ENCODE assay signal across 8 cellular contexts in the genomic region with DNA sequence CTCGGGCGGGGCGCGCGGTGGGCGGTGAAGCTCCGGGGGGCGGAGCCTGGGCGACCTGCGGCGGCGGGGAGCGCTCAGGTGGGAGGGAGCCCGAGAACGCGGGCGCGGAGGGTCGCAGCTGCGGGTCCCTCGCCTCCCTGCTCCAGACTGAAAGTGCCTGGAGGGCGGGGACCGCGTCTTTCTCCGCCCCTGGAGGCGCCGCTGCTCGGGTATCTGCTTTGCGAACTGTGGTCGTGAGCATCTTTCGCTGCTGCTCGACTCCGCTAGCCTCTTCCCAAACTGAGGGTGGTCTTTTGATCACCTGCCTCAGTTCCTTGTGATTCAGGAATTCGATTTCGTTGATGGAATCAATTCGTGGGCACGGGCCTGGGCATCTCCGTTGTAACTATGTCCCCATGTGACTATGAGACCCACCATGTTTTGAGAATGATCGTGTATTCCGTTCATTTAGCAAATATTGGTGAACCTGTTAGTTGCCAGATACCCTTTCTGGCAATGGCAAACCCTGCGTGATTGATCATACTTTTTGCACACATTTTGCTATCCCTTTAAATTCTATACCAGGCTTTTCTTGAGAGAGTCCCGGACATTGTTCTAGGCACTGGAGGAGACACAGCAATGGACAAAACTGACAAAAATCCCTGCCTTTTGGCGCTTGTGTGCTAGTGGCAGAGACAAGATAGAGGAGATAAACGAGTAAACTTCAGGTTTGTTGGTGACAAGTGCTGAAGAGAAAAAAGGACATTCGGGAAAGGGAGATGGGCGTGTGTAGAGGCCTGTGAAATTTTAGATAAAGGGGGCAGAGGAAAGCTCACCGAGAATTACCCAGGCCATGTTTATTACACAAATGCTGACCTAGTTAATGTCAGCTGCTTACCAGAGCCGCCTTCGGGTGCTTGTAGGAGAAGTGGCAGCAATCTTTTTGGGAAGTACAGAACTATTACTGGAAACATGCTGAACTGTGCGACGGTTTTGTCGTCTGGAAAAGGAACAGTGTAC. TPM values are rescaled to one million over a fixed set of nuclear protein-coding genes. Genes with fewer than 3 reads are reported as not detected.
DNase-seq lines count a peak whose midpoint lies in the region; TF ChIP-seq lines count a peak whose summit lies in the region.

No MANE protein-coding gene starts in this region.

- H3K27ac ChIP-seq in HL-60 (replicated peaks), result peak overlapping the region; percentile 100
- peak overlapping the region; percentile 99 for H3K27ac ChIP-seq in suprapubic skin

- H2AFZ ChIP-seq in neuron (ENCODE audit: low read depth, low read length), result peak overlapping the region; percentile 64

- H3K4me1 ChIP-seq in neuron (ENCODE audit: insufficient read depth, low read length) (peaks cover 35% of the 10 kb centered on the region), suprapubic skin (peaks cover 52% of the 10 kb centered on the region)

- no peak for TF ChIP-seq POLR2A in suprapubic skin (IDR thresholded peaks at IDR 0.05)

- 11% methylated on average over 22 of the region's 52 CpGs for WGBS in suprapubic skin

- peak; percentile 61 for DNase-seq in COR-L47 (lab: John Stamatoyannopoulos, UW)
- peak; percentile 84 for DNase-seq in GM20000 (ENCODE audit: low spot score)
- DNase-seq in HL-60 (ENCODE audit: low read depth in 1 of 2, low spot score in 1 of 2), result peak; percentile 38 to 60
- peak; percentile 73 for DNase-seq in activated effector memory CD4-positive, alpha-beta T cell treated with Interleukin-2 at 50 U/mL for 16 hours
- peak; percentile 20 for DNase-seq in foreskin melanocyte
- DNase-seq in suprapubic skin (ENCODE audit: low spot score in 2 of 2), result peak; percentile 83 to 85

- peaks cover 38% of the 10 kb centered on the region for H3K36me3 ChIP-seq in neuron (ENCODE audit: insufficient read depth, low read length)
- peaks cover 17% of the 10 kb centered on the region for H3K36me3 ChIP-seq in suprapubic skin

- H3K4me3 ChIP-seq in HL-60 (replicated peaks; ENCODE audit: insufficient read depth, low read length) (peak overlapping the region; percentile 93), neuron (ENCODE audit: low read length) (peak overlapping the region; percentile 96), suprapubic skin (peak overlapping the region; percentile 72)

- H3K9me3 ChIP-seq in neuron (ENCODE audit: low read length), result no peaks in the 10 kb centered on the region
- no peaks in the 10 kb centered on the region for H3K9me3 ChIP-seq in suprapubic skin

- H3K27me3 ChIP-seq in HL-60 (ENCODE audit: insufficient read depth, poor library complexity, severe bottlenecking) (no peaks in the 10 kb centered on the region), neuron (ENCODE audit: insufficient read depth, low read length) (no peaks in the 10 kb centered on the region), suprapubic skin (no peaks in the 10 kb centered on the region)

- TF ChIP-seq CTCF in GM20000 (IDR thresholded peaks at IDR 0.05; ENCODE audit: extremely low read depth, missing control alignments), result no peak
- TF ChIP-seq CTCF in HL-60 (IDR thresholded peaks at IDR 0.05; ENCODE audit: insufficient read depth, low read length), result no peak
- no peak for TF ChIP-seq CTCF in suprapubic skin (IDR thresholded peaks at IDR 0.05)

- no peak for TF ChIP-seq EP300 in suprapubic skin (IDR thresholded peaks at IDR 0.05)

TF ChIP-seq in PFSK-1, 5 proteins besides CTCF, POLR2A, EP300 and RAD21:
- no peak; the same call in 1 of the 2 replicates for TF ChIP-seq POLR2AphosphoS5 (IDR thresholded peaks at IDR 0.05; ENCODE audit: low read depth, low read length)
- TF ChIP-seq SIN3A (IDR thresholded peaks at IDR 0.05; ENCODE audit: borderline replicate concordance, insufficient read depth, low read length), result peak; percentile 23; the same call in 1 of the 2 replicates
TF ChIP-seq in PFSK-1: peak in this region for 1.

RNA-seq across cellular contexts. Expression of a gene that starts 0.9 kb away (rescaled TPM):
- 67.3 TPM for polyA plus RNA-seq in PFSK-1 (2012; ENCODE audit: insufficient read length, low read depth)
- total RNA-seq in suprapubic skin, result 10 to 100 TPM; 26.5 to 49.6 (median 45.1) TPM

RNA-seq across cellular contexts. Expression of a gene that starts 1.4 kb away (rescaled TPM):
- polyA plus RNA-seq in PFSK-1 (2012; ENCODE audit: insufficient read length, low read depth), result 2.1 TPM
- total RNA-seq in suprapubic skin, result 10 to 100 TPM; 15.3 to 91.7 (median 25.8) TPM

Comparison
In these comparisons a context has a peak if more than half of its experiments do, and no peak if none do; other contexts are left out.
1. Peak in every context shown above with its lines: DNase-seq, H3K4me3 ChIP-seq and H3K27ac ChIP-seq.
2. DNase-seq: peak in every context shown above with its lines; median percentile 84 in GM20000; 84 in suprapubic skin; 73 in activated effector memory CD4-positive, alpha-beta T cell treated with Interleukin-2 at 50 U/mL for 16 hours; 61 in COR-L47; 49 in HL-60; 20 in foreskin melanocyte.